In the genomic region with DNA sequence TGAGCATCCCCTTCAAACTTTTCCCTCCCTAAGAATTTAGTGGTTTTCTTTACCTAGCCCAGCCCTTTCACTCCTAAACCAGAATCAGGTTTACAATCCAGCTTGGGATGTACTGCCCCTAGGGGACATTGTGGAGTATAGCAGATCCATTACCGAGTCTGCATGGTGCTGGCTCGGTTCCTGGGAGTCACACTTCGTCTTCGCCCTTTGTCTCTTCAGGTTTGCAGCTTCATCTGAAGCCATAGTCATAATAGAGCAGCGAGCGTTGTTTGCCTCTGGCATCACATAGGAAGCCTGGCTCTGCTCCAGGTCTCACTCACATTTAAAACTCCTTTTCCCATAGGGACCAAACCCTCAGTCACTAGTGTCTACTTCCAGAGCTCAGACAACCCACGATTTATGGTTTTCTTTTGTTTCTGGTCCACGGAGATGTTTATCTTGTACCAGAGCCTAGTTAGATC, we compare ENCODE assay signal across 8 cellular contexts. TPM values are rescaled to one million over a fixed set of nuclear protein-coding genes. Genes with fewer than 3 reads are reported as not detected.
DNase-seq lines count a peak whose midpoint lies in the region; ATAC-seq, FAIRE-seq and TF ChIP-seq lines count a peak whose summit lies in the region.

No MANE protein-coding gene starts in this region.

- no peaks in the 10 kb centered on the region for H3K36me3 ChIP-seq in MG63
- no peaks in the 10 kb centered on the region for H3K36me3 ChIP-seq in osteoblast (ENCODE audit: insufficient read depth, low read length)

- ATAC-seq in HG02588 (IDR thresholded peaks at IDR 0.05; ENCODE audit: unreplicated experiment) = peak; percentile 98

- peak overlapping the region; percentile 32 for H3K4me2 ChIP-seq in osteoblast (ENCODE audit: insufficient read depth, low read length)

- H3K4me3 ChIP-seq in AG04449 (ENCODE audit: low read depth, low read length) = no peak overlapping the region
- no peak overlapping the region for H3K4me3 ChIP-seq in MG63
- no peak overlapping the region for H3K4me3 ChIP-seq in fibroblast of mammary gland (ENCODE audit: control insufficient read depth, low read depth, low read length)
- no peak overlapping the region for H3K4me3 ChIP-seq in osteoblast (ENCODE audit: insufficient read depth, low read length)

- TF ChIP-seq CTCF in AG04449 (IDR thresholded peaks at IDR 0.05; ENCODE audit: insufficient read depth, low read length, missing control alignments) (peak; percentile 64), fibroblast of mammary gland (conservative IDR thresholded peaks at IDR 0.05; ENCODE audit: control insufficient read depth, insufficient read depth, low read depth, low read length) (peak; percentile 81), osteoblast (IDR thresholded peaks at IDR 0.05; ENCODE audit: extremely low read depth, low read depth, low read length) (peak; percentile 66)

- CTCF ChIA-PET in AG04449 (lab: Yijun Ruan, JAX) = interaction anchor here (0.7 to 4.3 kb wide), 9 partner anchors 10 to 302 kb away, joined by 3 to 43 read pairs (median 7); no protein-coding TSS in a partner anchor

- no peak overlapping the region for H3K27ac ChIP-seq in osteoblast (ENCODE audit: low read depth, low read length)

- H3K9me3 ChIP-seq in MG63 (no peaks in the 10 kb centered on the region), osteoblast (ENCODE audit: low read depth, low read length) (no peaks in the 10 kb centered on the region)

- H2AFZ ChIP-seq in osteoblast (ENCODE audit: low read length) = no peak overlapping the region

- no peaks in the 10 kb centered on the region for H4K20me1 ChIP-seq in osteoblast (ENCODE audit: insufficient read depth, low read length)

- POLR2A ChIA-PET in AG04449 (lab: Yijun Ruan, JAX) = no interaction called here

- H3K79me2 ChIP-seq in osteoblast (ENCODE audit: insufficient read depth, low read length) = no peaks in the 10 kb centered on the region

- TF ChIP-seq POLR2A in GM12892 (IDR thresholded peaks at IDR 0.05; ENCODE audit: low read depth, low read length) = no peak

- no peaks in the 10 kb centered on the region for H3K4me1 ChIP-seq in osteoblast (ENCODE audit: insufficient read depth, low read length)

- DNase-seq in AG04449 (ENCODE audit: low read depth, low spot score) (no peak), GM12892 (ENCODE audit: insufficient read length) (peak; percentile 44), MG63 (peak; percentile 19), SHP77 treated with DMSO at 0.1 percent for 48 hours (lab: John Stamatoyannopoulos, UW) (peak; percentile 55), fibroblast of mammary gland (ENCODE audit: low read depth) (peak; percentile 36), osteoblast (ENCODE audit: insufficient read length, low spot score, missing footprints) (peak; percentile 85)
- no peak for DNase-seq in activated CD4-positive, alpha-beta T cell treated with anti-CD3 and anti-CD28 coated beads, Interleukin-2, amount 50 U/mL, for 1 hour

- H3K27me3 ChIP-seq in MG63 = no peaks in the 10 kb centered on the region
- no peaks in the 10 kb centered on the region for H3K27me3 ChIP-seq in osteoblast (ENCODE audit: insufficient read depth, low read length)

- FAIRE-seq in GM12892 (lab: Jason Lieb, UNC) = peak; percentile 75

RNA-seq across cellular contexts. Expression of gene LYPD6, which starts 16.8 kb away (rescaled TPM):
- polyA plus RNA-seq in GM12892 (2012; ENCODE audit: missing spikeins) = 0.49 TPM
- 0.94 and 1.4 TPM in 2 replicates for total RNA-seq in MG63 (2014; rRNA removed; shearing (Covaris generic); ENCODE audit: low replicate concordance)
- total RNA-seq in osteoblast = under 0.01 and 0.59 TPM in 2 replicates

Comparison
In these comparisons a context has a peak if more than half of its experiments do, and no peak if none do; other contexts are left out.
1. DNase-seq: peak in GM12892 (single experiment), MG63 (single experiment), SHP77 treated with DMSO at 0.1 percent for 48 hours (single experiment), fibroblast of mammary gland (single experiment) and osteoblast (single experiment); none in AG04449 (single experiment) and activated CD4-positive, alpha-beta T cell treated with anti-CD3 and anti-CD28 coated beads, Interleukin-2, amount 50 U/mL, for 1 hour (single experiment).
2. Peak in every context shown above with its lines, with median percentiles within 50 percentile points of each other: CTCF ChIP-seq.